ENCODE assay signal across 20 cellular contexts in the genomic region with DNA sequence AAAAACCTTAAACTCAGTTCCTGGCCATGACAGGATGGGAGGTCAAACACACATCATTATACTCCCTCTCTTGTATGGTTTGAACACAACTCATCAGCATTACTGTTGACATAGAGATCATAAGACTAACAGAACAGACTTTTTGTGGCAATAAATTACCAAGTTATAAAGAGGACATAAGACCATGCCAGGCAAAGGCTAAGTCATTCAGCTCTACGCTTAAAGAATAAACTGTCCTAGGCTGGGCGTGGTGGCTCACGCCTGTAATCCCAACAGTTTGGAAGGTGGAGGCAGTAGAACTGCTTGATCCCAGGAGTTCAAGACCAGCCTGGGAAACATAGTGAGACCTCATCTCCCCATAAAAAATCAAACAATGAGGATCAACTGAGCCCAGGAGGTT. TPM values are rescaled to one million over a fixed set of nuclear protein-coding genes. Genes with fewer than 3 reads are reported as not detected.
DNase-seq lines count a peak whose midpoint lies in the region; ATAC-seq, FAIRE-seq and TF ChIP-seq lines count a peak whose summit lies in the region.
"Had no signal": no experiment of that assay in that cellular context is flagged by ENCODE, and none has a peak within 500 bp of the region (broad histone marks: within the 10 kb centered on the region; RNA-seq: fewer than 3 reads in every experiment).

No MANE protein-coding gene starts in this region.

- H3K4me2 ChIP-seq in endothelial cell of umbilical vein (ENCODE audit: insufficient read depth, low read length): no peak overlapping the region
- H3K4me2 ChIP-seq: BLaER1 had no signal

- H3K4me1 ChIP-seq in endothelial cell of umbilical vein (ENCODE audit: control insufficient read depth, extremely low read depth, insufficient read depth, low read length) (no peaks in the 10 kb centered on the region), mucosa of descending colon (ENCODE audit: low read depth) (no peaks in the 10 kb centered on the region)
- H3K4me1 ChIP-seq: BLaER1 had no signal

- dilution Hi-C loops in endothelial cell of umbilical vein (cut with MboI; ENCODE audit: extremely low pct_ligation_motif_present, low sequenced_read_pairs): no loop called here

- H3K9me3 ChIP-seq in endothelial cell of umbilical vein (replicated peaks; ENCODE audit: control insufficient read depth, insufficient read depth, low read length): no peaks in the 10 kb centered on the region
- H3K9me3 ChIP-seq in mucosa of descending colon: no peaks in the 10 kb centered on the region
- H3K9me3 ChIP-seq: BLaER1 had no signal

- H3K9ac ChIP-seq in endothelial cell of umbilical vein (replicated peaks; ENCODE audit: extremely low read depth, insufficient read depth, low read length): no peak overlapping the region
- H3K9ac ChIP-seq: BLaER1 had no signal

- H3K4me3 ChIP-seq in endothelial cell of umbilical vein (replicated peaks in 1 of 3; ENCODE audit: insufficient read depth in 1 of 3, low read depth in 1 of 3, low read length in 3 of 3) (no peak overlapping the region), mucosa of descending colon (no peak overlapping the region), dorsolateral prefrontal cortex (no peak overlapping the region)
- H3K4me3 ChIP-seq: BLaER1 had no signal

- H3K36me3 ChIP-seq in endothelial cell of umbilical vein (ENCODE audit: control insufficient read depth in 2 of 2, extremely low read depth in 1 of 2, insufficient read depth in 2 of 2, low read length in 2 of 2) (no peaks in the 10 kb centered on the region), mucosa of descending colon (ENCODE audit: low read depth) (no peaks in the 10 kb centered on the region)
- H3K36me3 ChIP-seq: BLaER1 had no signal

- H3K27me3 ChIP-seq in endothelial cell of umbilical vein (ENCODE audit: control insufficient read depth in 2 of 2, insufficient read depth in 2 of 2, low read length in 2 of 2) (no peaks in the 10 kb centered on the region), dorsolateral prefrontal cortex (no peaks in the 10 kb centered on the region)
- H3K27me3 ChIP-seq: BLaER1 had no signal

- POLR2A ChIA-PET in endothelial cell of umbilical vein (lab: Charles Lee): no interaction called here

- H3K9me1 ChIP-seq in endothelial cell of umbilical vein (replicated peaks; ENCODE audit: control insufficient read depth, extremely low read depth, insufficient read depth, low read length): no peaks in the 10 kb centered on the region

- intact Hi-C loops in endothelial cell of umbilical vein (cut with micrococcal nuclease): no loop called here
- intact Hi-C loops in mucosa of descending colon (cut with DNase I, micrococcal nuclease): no loop called here
- intact Hi-C loops in dorsolateral prefrontal cortex (cut with DNase I): no loop called here

- TF ChIP-seq CTCF in endothelial cell of umbilical vein (IDR thresholded peaks at IDR 0.05; ENCODE audit: extremely low read depth in 1 of 2, insufficient read depth in 1 of 2, low read depth in 1 of 2, low read length in 2 of 2): no peak
- TF ChIP-seq CTCF in mucosa of descending colon (IDR thresholded peaks at IDR 0.05): no peak
- no peak for TF ChIP-seq CTCF in dorsolateral prefrontal cortex (IDR thresholded peaks at IDR 0.05 in 54 of 56, conservative IDR thresholded peaks at IDR 0.05 in 2 of 56; ENCODE audit: low read depth in 1 of 56, partially characterized antibody in 56 of 56)

- no peak overlapping the region for H2AFZ ChIP-seq in endothelial cell of umbilical vein (ENCODE audit: low read depth, low read length)

- DNase-seq in NCI-H69 (lab: John Stamatoyannopoulos, UW) (peak; percentile 8), endothelial cell of umbilical vein (ENCODE audit: low read depth, low spot score) (no peak), mucosa of descending colon (no peak), NCI-H510A (lab: John Stamatoyannopoulos, UW) (no peak), NCI-H1048 (lab: John Stamatoyannopoulos, UW) (no peak), dorsolateral prefrontal cortex (no peak)
- DNase-seq: 8988T; CD4-positive, alpha-beta memory T cell; DMS153; DMS79; GDM1; H9 had no signal

- H4K20me1 ChIP-seq in endothelial cell of umbilical vein (replicated peaks; ENCODE audit: control insufficient read depth, extremely low read depth, insufficient read depth, low read length): no peaks in the 10 kb centered on the region
- H4K20me1 ChIP-seq: BLaER1 had no signal

- ATAC-seq in mucosa of descending colon (peak; percentile 79), GM21367 (IDR thresholded peaks at IDR 0.05; ENCODE audit: unreplicated experiment) (no peak)
- ATAC-seq: HepG2 had no signal

- H3K27ac ChIP-seq in endothelial cell of umbilical vein (ENCODE audit: insufficient read depth, low read depth, low read length): no peak overlapping the region
- no peak overlapping the region for H3K27ac ChIP-seq in dorsolateral prefrontal cortex
- H3K27ac ChIP-seq: BLaER1 had no signal

- BruUV-seq in endothelial cell of umbilical vein (replicated peaks; lab: Mats Ljungman, UMichigan): no TSS peak

- no peaks in the 10 kb centered on the region for H3K79me2 ChIP-seq in endothelial cell of umbilical vein (ENCODE audit: control insufficient read depth, insufficient read depth, low read length)

- FAIRE-seq in endothelial cell of umbilical vein (lab: Jason Lieb, UNC): peak; percentile 37
- FAIRE-seq: GM12892, H1, HepG2 had no signal

- no peak for TF ChIP-seq POLR2A in endothelial cell of umbilical vein (IDR thresholded peaks at IDR 0.05; ENCODE audit: low read depth, low read length)

- CTCF ChIA-PET in endothelial cell of umbilical vein (lab: Charles Lee): interaction anchor here (0.8 kb wide), 1 partner anchor 24 kb away, joined by 3 read pairs; no protein-coding TSS in a partner anchor

TF ChIP-seq in endothelial cell of umbilical vein, 7 proteins besides CTCF, POLR2A, EP300 and RAD21:
- TF ChIP-seq MAX (IDR thresholded peaks at IDR 0.05; ENCODE audit: insufficient read depth, insufficient read length) (no peak), EZH2 (IDR thresholded peaks at IDR 0.05; ENCODE audit: borderline replicate concordance, low read depth, low read length, severe bottlenecking) (no peak), JUN (IDR thresholded peaks at IDR 0.05; ENCODE audit: borderline replicate concordance, insufficient read depth, insufficient read length, low read depth) (no peak), POLR2AphosphoS5 (IDR thresholded peaks at IDR 0.05; ENCODE audit: insufficient read depth, low read depth, low read length) (no peak), MYC (IDR thresholded peaks at IDR 0.05; ENCODE audit: low read depth, low read length) (no peak), FOS (IDR thresholded peaks at IDR 0.05; ENCODE audit: borderline replicate concordance, insufficient read depth, low read length) (no peak), GATA2 (IDR thresholded peaks at IDR 0.05; ENCODE audit: insufficient read depth, insufficient read length, low read depth, low read length) (no peak)
TF ChIP-seq in endothelial cell of umbilical vein: peak in this region for 0.

RNA-seq across cellular contexts. Expression of gene NLRC4, which starts 16.4 kb away (rescaled TPM):
- total RNA-seq in endothelial cell of umbilical vein (not detected in 2 replicates), mucosa of descending colon (1 to 10 TPM in 2 of 3 donors, under 1 TPM in 1; 0.46 to 1.8 (median 1.5) TPM), dorsolateral prefrontal cortex (1 to 10 TPM in 43 of 120 experiments, under 1 TPM in 74, not detected in 3; 0.14 to 3.8 (median 0.80) TPM)
- polyA plus RNA-seq in endothelial cell of umbilical vein: not detected in 2 replicates
- not detected in 2 replicates for polyA plus RNA-seq in endothelial cell of umbilical vein (2011; cell fraction: cytosol; rRNA removed)
- polyA plus RNA-seq in endothelial cell of umbilical vein (2011; cell fraction: nucleus; rRNA removed): not detected in 2 replicates
- polyA plus RNA-seq in endothelial cell of umbilical vein (2012): not detected in 2 replicates
- polyA minus RNA-seq in endothelial cell of umbilical vein: not detected in 2 replicates
- polyA minus RNA-seq in endothelial cell of umbilical vein (2011; cell fraction: cytosol; rRNA and poly(A)+ RNA removed): not detected
- not detected in 2 replicates for polyA minus RNA-seq in endothelial cell of umbilical vein (2011; cell fraction: nucleus; rRNA and poly(A)+ RNA removed)
- total RNA-seq: A673, Daoy, H1, H9 had no signal
- polyA plus RNA-seq: AG04450, H1 had no signal

RNA-seq across cellular contexts. Expression of gene YIPF4, which starts 29.4 kb away (rescaled TPM):
- total RNA-seq in endothelial cell of umbilical vein: 40.1 and 45.0 TPM in 2 replicates
- polyA plus RNA-seq in endothelial cell of umbilical vein: 4.4 and 8.6 TPM in 2 replicates
- 7.0 and 7.6 TPM in 2 replicates for polyA plus RNA-seq in endothelial cell of umbilical vein (2011; cell fraction: cytosol; rRNA removed)
- polyA plus RNA-seq in endothelial cell of umbilical vein (2011; cell fraction: nucleus; rRNA removed): 4.4 TPM in 2 replicates
- polyA plus RNA-seq in endothelial cell of umbilical vein (2012): 35.7 and 41.6 TPM in 2 replicates
- polyA minus RNA-seq in endothelial cell of umbilical vein: 6.0 and 6.5 TPM in 2 replicates
- 8.1 TPM for polyA minus RNA-seq in endothelial cell of umbilical vein (2011; cell fraction: cytosol; rRNA and poly(A)+ RNA removed)
- 7.7 and 9.8 TPM in 2 replicates for polyA minus RNA-seq in endothelial cell of umbilical vein (2011; cell fraction: nucleus; rRNA and poly(A)+ RNA removed)
- 10 to 100 TPM; 46.8 to 59.4 (median 57.3) TPM for total RNA-seq in mucosa of descending colon
- total RNA-seq in dorsolateral prefrontal cortex: 10 to 100 TPM; 30.3 to 73.0 (median 46.0) TPM
